20 cellular contexts compared by ENCODE assay signal in the genomic region with DNA sequence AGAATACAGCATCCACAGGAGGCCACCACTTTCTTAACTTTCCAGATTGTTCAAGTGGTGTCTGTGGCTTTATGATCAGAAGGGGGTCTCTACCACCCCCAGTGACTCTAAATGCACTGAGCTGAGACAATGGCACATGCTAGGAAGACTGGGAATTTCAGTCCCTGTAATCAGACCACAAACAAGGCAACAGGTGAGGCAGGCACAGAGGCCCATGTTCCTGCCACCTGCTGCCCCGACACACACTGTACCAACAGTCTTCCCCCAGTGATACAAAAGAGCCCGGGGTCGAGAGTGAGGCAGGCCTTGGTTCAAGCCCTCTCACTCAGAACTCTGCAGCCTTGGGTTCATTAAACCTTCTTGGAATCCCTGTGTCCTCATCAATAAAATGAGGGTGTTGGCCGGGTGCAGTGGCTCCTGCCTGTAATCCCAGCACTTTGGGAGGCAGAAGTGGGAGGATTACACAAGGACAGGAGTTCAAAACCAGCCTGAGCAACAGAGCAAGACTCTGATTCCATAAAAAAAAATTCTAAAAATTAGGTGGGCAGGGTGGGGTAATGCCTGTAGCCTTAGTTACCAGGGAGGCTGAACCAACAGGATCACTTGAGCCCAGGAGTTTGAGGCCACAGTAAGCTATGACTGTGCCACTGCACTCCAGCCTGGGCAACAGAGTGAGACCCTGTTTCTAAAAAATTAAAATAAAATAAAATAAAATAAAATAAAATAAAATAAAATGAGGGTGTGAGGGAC. TPM values are rescaled to one million over a fixed set of nuclear protein-coding genes. Genes with fewer than 3 reads are reported as not detected.
DNase-seq lines count a peak whose midpoint lies in the region; ATAC-seq and TF ChIP-seq lines count a peak whose summit lies in the region.
"Had no signal": no experiment of that assay in that cellular context is flagged by ENCODE, and none has a peak within 500 bp of the region (broad histone marks: within the 10 kb centered on the region; RNA-seq: fewer than 3 reads in every experiment).

No MANE protein-coding gene starts in this region.

- peaks cover 4 to 95% (median 55%) of the 10 kb centered on the region in 12 donors for H3K4me1 ChIP-seq in heart left ventricle
- peaks cover 0 to 3% of the 10 kb centered on the region in 2 experiments for H3K4me1 ChIP-seq in trophoblast cell (ENCODE audit: control insufficient read depth in 1 of 2, insufficient read depth in 2 of 2, low read length in 2 of 2)
- H3K4me1 ChIP-seq: parathyroid adenoma, upper lobe of left lung had no signal

- H3K18ac ChIP-seq in trophoblast cell (ENCODE audit: low read length) = no peak overlapping the region

- no peaks in the 10 kb centered on the region for H3K4me1 Mint-ChIP-seq in T-helper 2 cell treated with Interferon-gamma antibody and Interleukin-4, amounts not matched to agents 5 μg/mL and 100 μg/mL, for 36 hours (ENCODE audit: low read depth)
- H3K4me1 Mint-ChIP-seq: activated CD8-positive, alpha-beta memory T cell treated with anti-CD3 and anti-CD28 coated beads, Interleukin-2, amount 10 ng/mL, durations not matched to agents 7 days and 5 days; CD4-positive, alpha-beta memory T cell had no signal

- no peak overlapping the region for H3K4me3 Mint-ChIP-seq in T-helper 2 cell treated with Interferon-gamma antibody and Interleukin-4, amounts not matched to agents 5 μg/mL and 100 μg/mL, for 36 hours
- H3K4me3 Mint-ChIP-seq: activated CD8-positive, alpha-beta memory T cell treated with anti-CD3 and anti-CD28 coated beads, Interleukin-2, amount 10 ng/mL, durations not matched to agents 7 days and 5 days; CD4-positive, alpha-beta memory T cell; endodermal cell had no signal

- peaks cover 9% of the 10 kb centered on the region for H3K27me3 Mint-ChIP-seq in T-helper 2 cell treated with Interferon-gamma antibody and Interleukin-4, amounts not matched to agents 5 μg/mL and 100 μg/mL, for 36 hours (ENCODE audit: low read depth)

- no peaks in the 10 kb centered on the region for H3K79me1 ChIP-seq in trophoblast cell (ENCODE audit: low read length)

- peak overlapping the region; percentile 55 for H4K91ac ChIP-seq in trophoblast cell (ENCODE audit: low read depth, low read length)

- H3K27me3 ChIP-seq in heart left ventricle = no peaks in the 10 kb centered on the region
- peaks cover 2% of the 10 kb centered on the region for H3K27me3 ChIP-seq in trophoblast cell (ENCODE audit: insufficient read depth, low read length)
- H3K27me3 ChIP-seq: adrenal gland, SJSA1, upper lobe of left lung had no signal

- H2BK5ac ChIP-seq in trophoblast cell (ENCODE audit: low read depth, low read length, poor library complexity) = no peak overlapping the region

- WGBS in heart left ventricle, 4 donors = 61 to 71% (median 69%) methylated on average over 4 of the region's 4 CpGs
- WGBS in trophoblast cell (ENCODE audit: extremely low coverage, insufficient coverage, insufficient read length) = no CpG with 5 or more reads among the region's 4 CpGs

- TF ChIP-seq POLR2A in heart left ventricle (IDR thresholded peaks at IDR 0.05) = no peak

- peak overlapping the region; percentile 12 for H4K8ac ChIP-seq in trophoblast cell (ENCODE audit: low read depth, low read length)

- no peak overlapping the region for H3K23ac ChIP-seq in trophoblast cell (ENCODE audit: low read length)

- H2BK12ac ChIP-seq in trophoblast cell (ENCODE audit: low read length) = no peak overlapping the region

- H3K9me3 ChIP-seq in heart left ventricle = no peaks in the 10 kb centered on the region
- peaks cover 6% of the 10 kb centered on the region for H3K9me3 ChIP-seq in trophoblast cell (ENCODE audit: insufficient read depth, low read depth, low read length)
- H3K9me3 ChIP-seq: adrenal gland, SJSA1, upper lobe of left lung had no signal

- H4K12ac ChIP-seq in trophoblast cell (ENCODE audit: low read depth, low read length) = no peak overlapping the region

- H3K79me2 ChIP-seq in trophoblast cell (ENCODE audit: control insufficient read depth, insufficient read depth, low read length, poor library complexity) = no peaks in the 10 kb centered on the region

- H3K4me3 ChIP-seq in heart left ventricle = no peak overlapping the region
- H3K4me3 ChIP-seq in trophoblast cell (ENCODE audit: low read depth, low read length) = no peak overlapping the region
- H3K4me3 ChIP-seq: adrenal gland, SJSA1, upper lobe of left lung had no signal

- DNase-seq in heart left ventricle (peak in 3 of 5 donors; percentile 10 to 12 (median 11)), Right ventricle myocardium superior (no peak), caudate nucleus (lab: John Stamatoyannopoulos, UW) (no peak), trophoblast cell (peak; percentile 64 to 67), inferior parietal cortex (ENCODE audit: extremely low spot score) (no peak)
- no peak for DNase-seq in T-helper 2 cell treated with Interferon-gamma antibody and Interleukin-4, amounts not matched to agents 5 μg/mL and 100 μg/mL, for 36 hours (ENCODE audit: low spot score)
- DNase-seq: activated CD4-positive, alpha-beta T cell treated with anti-CD3 and anti-CD28 coated beads for 1 hour; activated CD8-positive, alpha-beta memory T cell treated with anti-CD3 and anti-CD28 coated beads, Interleukin-2, amount 10 ng/mL, durations not matched to agents 7 days and 5 days; adrenal gland; CD4-positive, alpha-beta memory T cell; endodermal cell; NCI-H1436 treated with DMSO at 0.1 percent for 48 hours; T1000; upper lobe of left lung had no signal

- intact Hi-C loops in heart left ventricle (cut with DNase I) = no loop called here
- intact Hi-C loops in Right ventricle myocardium superior (cut with DNase I) = no loop called here

- H3K36me3 Mint-ChIP-seq in T-helper 2 cell treated with Interferon-gamma antibody and Interleukin-4, amounts not matched to agents 5 μg/mL and 100 μg/mL, for 36 hours (ENCODE audit: low read depth) = no peaks in the 10 kb centered on the region
- H3K36me3 Mint-ChIP-seq: activated CD8-positive, alpha-beta memory T cell treated with anti-CD3 and anti-CD28 coated beads, Interleukin-2, amount 10 ng/mL, durations not matched to agents 7 days and 5 days; CD4-positive, alpha-beta memory T cell had no signal

- H3K9me3 Mint-ChIP-seq in T-helper 2 cell treated with Interferon-gamma antibody and Interleukin-4, amounts not matched to agents 5 μg/mL and 100 μg/mL, for 36 hours = no peaks in the 10 kb centered on the region
- H3K9me3 Mint-ChIP-seq: CD4-positive, alpha-beta memory T cell; endodermal cell had no signal

- no peak overlapping the region for H2BK120ac ChIP-seq in trophoblast cell (ENCODE audit: insufficient read depth, low read length, poor library complexity)

- H3K36me3 ChIP-seq in heart left ventricle = no peaks in the 10 kb centered on the region
- H3K36me3 ChIP-seq in trophoblast cell (ENCODE audit: control insufficient read depth in 1 of 2, insufficient read depth in 2 of 2, low read length in 2 of 2) = no peaks in the 10 kb centered on the region
- H3K36me3 ChIP-seq: adrenal gland, SJSA1, upper lobe of left lung had no signal

- no peak overlapping the region for H2AK5ac ChIP-seq in trophoblast cell (ENCODE audit: low read length)

- H3K14ac ChIP-seq in trophoblast cell (ENCODE audit: low read length) = no peak overlapping the region

- H3K4ac ChIP-seq in trophoblast cell (ENCODE audit: low read depth, low read length) = no peak overlapping the region

- no peak overlapping the region for H3K9ac ChIP-seq in trophoblast cell (ENCODE audit: low read length)
- H3K9ac ChIP-seq: parathyroid adenoma had no signal

- H3K4me2 ChIP-seq in trophoblast cell (ENCODE audit: low read length) = no peak overlapping the region

- no peak overlapping the region for H2AFZ ChIP-seq in trophoblast cell (ENCODE audit: insufficient read depth, low read length, poor library complexity)
- H2AFZ ChIP-seq: parathyroid adenoma had no signal

- no peak for ATAC-seq in heart left ventricle
- ATAC-seq in Right ventricle myocardium superior (ENCODE audit: poor library complexity) = no peak
- ATAC-seq in GM19455 (IDR thresholded peaks at IDR 0.05; ENCODE audit: unreplicated experiment) = no peak
- ATAC-seq in GM21423 (IDR thresholded peaks at IDR 0.05; ENCODE audit: unreplicated experiment) = no peak
- ATAC-seq: activated CD8-positive, alpha-beta memory T cell treated with anti-CD3 and anti-CD28 coated beads, Interleukin-2, amount 10 ng/mL, durations not matched to agents 7 days and 5 days; left lobe of liver had no signal

- no peak overlapping the region for H3K27ac Mint-ChIP-seq in T-helper 2 cell treated with Interferon-gamma antibody and Interleukin-4, amounts not matched to agents 5 μg/mL and 100 μg/mL, for 36 hours
- H3K27ac Mint-ChIP-seq: activated CD8-positive, alpha-beta memory T cell treated with anti-CD3 and anti-CD28 coated beads, Interleukin-2, amount 10 ng/mL, durations not matched to agents 7 days and 5 days; CD4-positive, alpha-beta memory T cell; endodermal cell had no signal

- peak overlapping the region in 11 of 12 donors; percentile 34 to 94 (median 90) for H3K27ac ChIP-seq in heart left ventricle
- H3K27ac ChIP-seq in caudate nucleus (ENCODE audit: low read depth, low read length) = peak overlapping the region; percentile 40
- H3K27ac ChIP-seq in trophoblast cell (ENCODE audit: low read depth, low read length) = no peak overlapping the region
- H3K27ac ChIP-seq: parathyroid adenoma, SJSA1, upper lobe of left lung had no signal

- no peak for TF ChIP-seq CTCF in heart left ventricle (IDR thresholded peaks at IDR 0.05)

RNA-seq across cellular contexts. Expression of gene ADCY5, which starts 55.8 kb away (rescaled TPM):
- total RNA-seq in heart left ventricle = 100 to 1,000 TPM; 106 to 276 (median 170) TPM
- polyA plus RNA-seq in heart left ventricle = 10 to 100 TPM; 78.5 to 84.1 TPM
- 225 TPM for total RNA-seq in Right ventricle myocardium superior
- polyA plus RNA-seq in trophoblast cell (2013) = 8.2 and 9.9 TPM in 2 replicates
- total RNA-seq: activated CD8-positive, alpha-beta memory T cell treated with anti-CD3 and anti-CD28 coated beads, Interleukin-2, amount 10 ng/mL, durations not matched to agents 7 days and 5 days; CD4-positive, alpha-beta memory T cell; NCI-H460 had no signal

Comparison
In these comparisons a context has a peak if more than half of its experiments do, and no peak if none do; other contexts are left out.
1. DNase-seq: peak in heart left ventricle (3 of 5) and trophoblast cell (2 of 2); none in Right ventricle myocardium superior (single experiment), caudate nucleus (0 of 61), T-helper 2 cell treated with Interferon-gamma antibody and Interleukin-4, amounts not matched to agents 5 μg/mL and 100 μg/mL, for 36 hours (single experiment) and inferior parietal cortex (single experiment).